In the genomic region with DNA sequence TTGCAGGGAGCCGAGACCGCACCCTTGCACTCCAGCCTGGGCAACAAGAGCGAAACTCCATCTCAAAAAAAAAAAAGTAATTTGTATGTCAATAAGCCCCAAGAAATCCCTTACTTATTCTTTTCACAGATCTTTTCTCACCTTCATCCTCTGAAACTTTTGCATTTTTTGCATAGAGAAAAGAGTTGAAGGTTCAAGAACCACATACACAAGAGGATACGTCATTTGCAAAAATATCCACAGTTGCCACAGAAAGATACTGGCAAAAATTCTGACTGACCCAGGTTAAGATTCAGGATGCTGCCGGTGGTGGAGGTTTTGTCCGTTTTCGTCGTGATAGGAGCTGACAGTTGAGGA, we compare ENCODE assay signal across 17 cellular contexts.
A peak's percentile ranks its signal among the peaks of the same experiment; 100 is the strongest.
DNase-seq lines count a peak whose midpoint lies in the region; ATAC-seq, FAIRE-seq and TF ChIP-seq lines count a peak whose summit lies in the region.
"Had no signal": no experiment of that assay in that cellular context is flagged by ENCODE, and none has a peak within 500 bp of the region (broad histone marks: within the 10 kb centered on the region; RNA-seq: fewer than 3 reads in every experiment).

No MANE protein-coding gene starts in this region.

- H3K27me3 Mint-ChIP-seq in activated naive CD4-positive, alpha-beta T cell treated with anti-CD3 and anti-CD28 coated beads, Interleukin-2, amount 50 U/mL, for 24 hours, result no peaks in the 10 kb centered on the region
- no peaks in the 10 kb centered on the region for H3K27me3 Mint-ChIP-seq in activated naive CD4-positive, alpha-beta T cell treated with anti-CD3 and anti-CD28 coated beads for 36 hours (ENCODE audit: low read depth)
- H3K27me3 Mint-ChIP-seq in activated T-helper 2 cell treated with anti-CD3 and anti-CD28 coated beads, Interferon-gamma antibody, Interleukin-2, Interleukin-4, amounts not matched to agents 10 μg/mL and 5 μg/mL and 100 μg/mL, durations not matched to agents 14 hours and 24 hours and 36 hours (ENCODE audit: low read depth), result no peaks in the 10 kb centered on the region
- H3K27me3 Mint-ChIP-seq: activated naive CD8-positive, alpha-beta T cell; CD4-positive, alpha-beta T cell had no signal

- TF ChIP-seq CTCF in GM12878 (IDR thresholded peaks at IDR 0.05 in 2 of 3, conservative IDR thresholded peaks at IDR 0.05 in 1 of 3; ENCODE audit: control insufficient read depth in 2 of 3, extremely low read depth in 1 of 3, insufficient read depth in 1 of 3, low read depth in 3 of 3, low read length in 3 of 3), result no peak

- in situ Hi-C loops in GM12878 (cut with MboI), result no loop called here

- 0 out of 4 replicates have a peak, but pooled peaks of 1 of the 2 experiments have one; percentile 24 for TF ChIP-seq EP300 in GM12878 (IDR thresholded peaks at IDR 0.05; ENCODE audit: borderline replicate concordance in 1 of 2, control insufficient read depth in 1 of 2, low read depth in 2 of 2, low read length in 2 of 2)

- BruUV-seq in GM12878 (replicated peaks; lab: Mats Ljungman, UMichigan), result TSS peak; percentile 42

- intact Hi-C loops in activated naive CD4-positive, alpha-beta T cell treated with anti-CD3 and anti-CD28 coated beads for 36 hours (cut with micrococcal nuclease), result no loop called here
- intact Hi-C loops in GM12878 (cut with micrococcal nuclease; ENCODE audit: unreplicated experiment), result loop anchor here (5.0 kb wide), 1 partner anchor 240 kb away; a partner anchor contains a TSS
- intact Hi-C loops in activated T-helper 2 cell treated with anti-CD3 and anti-CD28 coated beads, Interferon-gamma antibody, Interleukin-2, Interleukin-4, amounts not matched to agents 10 μg/mL and 5 μg/mL and 100 μg/mL, durations not matched to agents 14 hours and 24 hours and 36 hours (cut with micrococcal nuclease), result no loop called here

- CTCF ChIA-PET in activated naive CD4-positive, alpha-beta T cell treated with anti-CD3 and anti-CD28 coated beads for 36 hours (lab: Charles Lee), result no interaction called here
- CTCF ChIA-PET in GM12878 (lab: Yijun Ruan, JAX), result interaction anchor here (1.4 to 10.1 kb wide), 8 partner anchors 12 to 359 kb away, joined by 3 to 148 read pairs (median 5); a partner anchor contains a TSS

- peaks cover 58% of the 10 kb centered on the region for H3K4me1 ChIP-seq in GM12878 (ENCODE audit: control insufficient read depth, insufficient read depth, low read length)

- H4K20me1 ChIP-seq in GM12878 (ENCODE audit: control insufficient read depth, insufficient read depth), result no peaks in the 10 kb centered on the region

- TF ChIP-seq RAD21 in GM12878 (IDR thresholded peaks at IDR 0.05; ENCODE audit: insufficient read depth, low read depth, low read length), result no peak

- H3K4me1 Mint-ChIP-seq in activated naive CD4-positive, alpha-beta T cell treated with anti-CD3 and anti-CD28 coated beads, Interleukin-2, amount 50 U/mL, for 24 hours, result peaks cover 45% of the 10 kb centered on the region
- H3K4me1 Mint-ChIP-seq in activated naive CD4-positive, alpha-beta T cell treated with anti-CD3 and anti-CD28 coated beads for 36 hours (ENCODE audit: low read depth), result peaks cover 13% of the 10 kb centered on the region
- H3K4me1 Mint-ChIP-seq in stimulated activated effector memory CD8-positive, alpha-beta T cell treated with anti-CD3 and anti-CD28 coated beads, Interleukin-12 subunit alpha, Interleukin-12 subunit beta, amount 100 ng/mL, for 72 hours, result peaks cover 41% of the 10 kb centered on the region
- H3K4me1 Mint-ChIP-seq in activated T-helper 2 cell treated with anti-CD3 and anti-CD28 coated beads, Interferon-gamma antibody, Interleukin-2, Interleukin-4, amounts not matched to agents 10 μg/mL and 5 μg/mL and 100 μg/mL, durations not matched to agents 14 hours and 24 hours and 36 hours (ENCODE audit: low read depth), result peaks cover 12% of the 10 kb centered on the region

- H3K36me3 Mint-ChIP-seq in activated naive CD4-positive, alpha-beta T cell treated with anti-CD3 and anti-CD28 coated beads, Interleukin-2, amount 50 U/mL, for 24 hours, result peaks cover 4% of the 10 kb centered on the region
- peaks cover 27% of the 10 kb centered on the region for H3K36me3 Mint-ChIP-seq in activated naive CD4-positive, alpha-beta T cell treated with anti-CD3 and anti-CD28 coated beads for 36 hours (ENCODE audit: low read depth)
- H3K36me3 Mint-ChIP-seq in stimulated activated effector memory CD8-positive, alpha-beta T cell treated with anti-CD3 and anti-CD28 coated beads, Interleukin-12 subunit alpha, Interleukin-12 subunit beta, amount 100 ng/mL, for 72 hours, result peaks cover 87% of the 10 kb centered on the region
- H3K36me3 Mint-ChIP-seq in activated T-helper 2 cell treated with anti-CD3 and anti-CD28 coated beads, Interferon-gamma antibody, Interleukin-2, Interleukin-4, amounts not matched to agents 10 μg/mL and 5 μg/mL and 100 μg/mL, durations not matched to agents 14 hours and 24 hours and 36 hours (ENCODE audit: low read depth), result peaks cover 51% of the 10 kb centered on the region

- H3K9ac ChIP-seq in GM12878 (ENCODE audit: control insufficient read depth, insufficient read depth, low read length), result peak overlapping the region; percentile 72

- peaks cover 15 to 19% of the 10 kb centered on the region in 2 experiments for H3K36me3 ChIP-seq in GM12878 (ENCODE audit: control insufficient read depth in 2 of 2, insufficient read depth in 2 of 2, low read length in 1 of 2)

- H3K9me3 Mint-ChIP-seq in activated naive CD4-positive, alpha-beta T cell treated with anti-CD3 and anti-CD28 coated beads, Interleukin-2, amount 50 U/mL, for 24 hours, result no peaks in the 10 kb centered on the region
- no peaks in the 10 kb centered on the region for H3K9me3 Mint-ChIP-seq in activated naive CD4-positive, alpha-beta T cell treated with anti-CD3 and anti-CD28 coated beads for 36 hours
- H3K9me3 Mint-ChIP-seq in stimulated activated effector memory CD8-positive, alpha-beta T cell treated with anti-CD3 and anti-CD28 coated beads, Interleukin-12 subunit alpha, Interleukin-12 subunit beta, amount 100 ng/mL, for 72 hours, result no peaks in the 10 kb centered on the region
- no peaks in the 10 kb centered on the region for H3K9me3 Mint-ChIP-seq in activated T-helper 2 cell treated with anti-CD3 and anti-CD28 coated beads, Interferon-gamma antibody, Interleukin-2, Interleukin-4, amounts not matched to agents 10 μg/mL and 5 μg/mL and 100 μg/mL, durations not matched to agents 14 hours and 24 hours and 36 hours
- H3K9me3 Mint-ChIP-seq: CD4-positive, alpha-beta T cell; nephron had no signal

- no peak for DNase-seq in activated naive CD4-positive, alpha-beta T cell treated with anti-CD3 and anti-CD28 coated beads for 36 hours
- DNase-seq in GM12878 (ENCODE audit: low read depth, low spot score), result peak; percentile 65
- no peak for DNase-seq in stimulated activated effector memory CD8-positive, alpha-beta T cell treated with anti-CD3 and anti-CD28 coated beads, Interleukin-12 subunit alpha, Interleukin-12 subunit beta, amount 100 ng/mL, for 72 hours (ENCODE audit: low spot score in 2 of 2)
- no peak for DNase-seq in activated T-helper 2 cell treated with anti-CD3 and anti-CD28 coated beads, Interferon-gamma antibody, Interleukin-2, Interleukin-4, amounts not matched to agents 10 μg/mL and 5 μg/mL and 100 μg/mL, durations not matched to agents 14 hours and 24 hours and 36 hours (ENCODE audit: low spot score)
- no peak for DNase-seq in H54 (ENCODE audit: insufficient read length, low spot score)
- no peak for DNase-seq in midbrain (lab: John Stamatoyannopoulos, UW)
- DNase-seq: activated CD4-positive, alpha-beta T cell treated with anti-CD3 and anti-CD28 coated beads for 1 hour; CD4-positive, alpha-beta T cell; Kasumi-1; left lung; NCI-H1694 treated with DMSO at 0.1 percent for 48 hours; retina had no signal

- RAD21 ChIA-PET in GM12878 (lab: Charles Lee; ENCODE audit: unreplicated experiment), result interaction anchor here (0.9 to 4.9 kb wide), 13 partner anchors 11 to 359 kb away, joined by 3 to 70 read pairs (median 7); a partner anchor contains a TSS

- peaks cover 71% of the 10 kb centered on the region for H3K79me2 ChIP-seq in GM12878 (ENCODE audit: control insufficient read depth, insufficient read depth, low read length)

- 18% methylated on average over 8 of the region's 8 CpGs for WGBS in GM12878 (ENCODE audit: insufficient coverage, insufficient replicate concordance, low lambda C conversion rate, missing lambda C conversion rate)

- no peak for FAIRE-seq in GM12878 (lab: Jason Lieb, UNC)
- no peak for FAIRE-seq in H54 (lab: Jason Lieb, UNC)

- no peaks in the 10 kb centered on the region for H3K27me3 ChIP-seq in GM12878 (replicated peaks in 1 of 2; ENCODE audit: control insufficient read depth in 2 of 2, insufficient read depth in 2 of 2, low read length in 1 of 2)
- H3K27me3 ChIP-seq: left lung had no signal

- ATAC-seq in HG03139 (IDR thresholded peaks at IDR 0.05; ENCODE audit: unreplicated experiment) (peak; percentile 3), GM12878 (peak; percentile 16)
- ATAC-seq in stimulated activated effector memory CD8-positive, alpha-beta T cell treated with anti-CD3 and anti-CD28 coated beads, Interleukin-12 subunit alpha, Interleukin-12 subunit beta, amount 100 ng/mL, for 72 hours, result no peak
- ATAC-seq: left lung had no signal

- H3K4me2 ChIP-seq in GM12878 (ENCODE audit: control insufficient read depth, insufficient read depth), result peak overlapping the region; percentile 88

- no peak overlapping the region for H3K4me3 Mint-ChIP-seq in activated naive CD4-positive, alpha-beta T cell treated with anti-CD3 and anti-CD28 coated beads, Interleukin-2, amount 50 U/mL, for 24 hours
- no peak overlapping the region for H3K4me3 Mint-ChIP-seq in activated naive CD4-positive, alpha-beta T cell treated with anti-CD3 and anti-CD28 coated beads for 36 hours
- no peak overlapping the region for H3K4me3 Mint-ChIP-seq in stimulated activated effector memory CD8-positive, alpha-beta T cell treated with anti-CD3 and anti-CD28 coated beads, Interleukin-12 subunit alpha, Interleukin-12 subunit beta, amount 100 ng/mL, for 72 hours
- H3K4me3 Mint-ChIP-seq in activated T-helper 2 cell treated with anti-CD3 and anti-CD28 coated beads, Interferon-gamma antibody, Interleukin-2, Interleukin-4, amounts not matched to agents 10 μg/mL and 5 μg/mL and 100 μg/mL, durations not matched to agents 14 hours and 24 hours and 36 hours (ENCODE audit: low read depth), result no peak overlapping the region
- H3K4me3 Mint-ChIP-seq: activated naive CD8-positive, alpha-beta T cell; CD4-positive, alpha-beta T cell; nephron had no signal

- TF ChIP-seq POLR2A in GM12878 (IDR thresholded peaks at IDR 0.05; ENCODE audit: low read depth, low read length) (no peak), H54 (IDR thresholded peaks at IDR 0.05; ENCODE audit: low read depth, low read length) (no peak)

- peak overlapping the region; percentile 51 for H3K27ac Mint-ChIP-seq in activated naive CD4-positive, alpha-beta T cell treated with anti-CD3 and anti-CD28 coated beads, Interleukin-2, amount 50 U/mL, for 24 hours
- no peak overlapping the region for H3K27ac Mint-ChIP-seq in activated naive CD4-positive, alpha-beta T cell treated with anti-CD3 and anti-CD28 coated beads for 36 hours
- H3K27ac Mint-ChIP-seq in stimulated activated effector memory CD8-positive, alpha-beta T cell treated with anti-CD3 and anti-CD28 coated beads, Interleukin-12 subunit alpha, Interleukin-12 subunit beta, amount 100 ng/mL, for 72 hours, result peak overlapping the region; percentile 3
- no peak overlapping the region for H3K27ac Mint-ChIP-seq in activated T-helper 2 cell treated with anti-CD3 and anti-CD28 coated beads, Interferon-gamma antibody, Interleukin-2, Interleukin-4, amounts not matched to agents 10 μg/mL and 5 μg/mL and 100 μg/mL, durations not matched to agents 14 hours and 24 hours and 36 hours
- H3K27ac Mint-ChIP-seq: CD4-positive, alpha-beta T cell; nephron had no signal

- SMC1A ChIA-PET in GM12878 (lab: Charles Lee; ENCODE audit: uncharacterized antibody, unreplicated experiment), result interaction anchor here (1.0 to 4.8 kb wide), 15 partner anchors 8 to 359 kb away, joined by 3 to 123 read pairs (median 5); no protein-coding TSS in a partner anchor

- peak overlapping the region; percentile 60 for H3K4me3 ChIP-seq in GM12878
- H3K4me3 ChIP-seq: left lung, thoracic aorta had no signal

- H2AFZ ChIP-seq in GM12878 (ENCODE audit: control insufficient read depth, low read depth, low read length), result peak overlapping the region; percentile 30; the same call in 1 of the 2 replicates

- H3K9me3 ChIP-seq in GM12878 (replicated peaks; ENCODE audit: control insufficient read depth, insufficient read depth, low read length), result no peaks in the 10 kb centered on the region
- H3K9me3 ChIP-seq: left lung, thoracic aorta had no signal

- POLR2A ChIA-PET in GM12878 (lab: Charles Lee), result interaction anchor here (0.5 to 2.4 kb wide), 7 partner anchors 9 to 152 kb away, joined by 3 to 28 read pairs (median 6); a partner anchor contains a TSS

- H3K27ac ChIP-seq in GM12878 (ENCODE audit: control insufficient read depth, insufficient read depth), result peak overlapping the region; percentile 93
- H3K27ac ChIP-seq: left lung, thoracic aorta had no signal

Comparison
In these comparisons a context has a peak if more than half of its experiments do, and no peak if none do; other contexts are left out.
1. H3K27ac Mint-ChIP-seq: peak in activated naive CD4-positive, alpha-beta T cell treated with anti-CD3 and anti-CD28 coated beads, Interleukin-2, amount 50 U/mL, for 24 hours (single experiment) and stimulated activated effector memory CD8-positive, alpha-beta T cell treated with anti-CD3 and anti-CD28 coated beads, Interleukin-12 subunit alpha, Interleukin-12 subunit beta, amount 100 ng/mL, for 72 hours (single experiment); none in activated naive CD4-positive, alpha-beta T cell treated with anti-CD3 and anti-CD28 coated beads for 36 hours (single experiment) and activated T-helper 2 cell treated with anti-CD3 and anti-CD28 coated beads, Interferon-gamma antibody, Interleukin-2, Interleukin-4, amounts not matched to agents 10 μg/mL and 5 μg/mL and 100 μg/mL, durations not matched to agents 14 hours and 24 hours and 36 hours (single experiment).